15 cellular contexts compared by ENCODE assay signal in the genomic region with DNA sequence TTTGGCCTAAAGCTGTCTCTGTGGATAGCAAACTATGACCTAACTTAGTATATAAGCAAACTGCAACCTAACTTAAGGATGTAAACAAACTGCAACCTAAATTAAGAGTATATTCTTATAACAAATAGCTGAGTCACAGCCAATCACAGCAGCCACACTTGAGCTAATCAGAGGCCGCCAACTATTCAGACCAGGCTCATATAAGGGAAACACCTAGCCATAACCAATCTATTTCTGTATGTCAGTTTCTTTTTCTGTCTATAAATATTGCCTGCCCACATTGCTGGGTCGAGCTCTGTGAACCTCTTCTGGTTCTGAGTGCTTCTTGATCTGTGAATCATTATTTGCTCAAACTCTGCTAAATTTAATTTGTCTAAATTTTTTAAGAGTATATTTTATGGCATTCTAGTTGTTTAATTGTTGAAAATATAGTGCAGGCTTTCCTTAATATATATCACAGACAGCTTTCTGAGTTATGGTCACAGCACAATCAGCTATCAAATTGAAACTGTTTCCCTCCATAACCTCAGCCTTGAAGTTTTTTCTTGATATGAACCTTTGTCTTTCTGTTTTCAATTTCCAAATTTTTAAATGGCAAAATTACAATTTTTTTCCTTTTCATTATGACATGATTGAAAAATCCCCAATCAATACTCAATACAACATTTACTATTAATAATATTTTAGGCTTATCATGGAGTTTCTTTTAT.
DNase-seq lines count a peak whose midpoint lies in the region; ATAC-seq and TF ChIP-seq lines count a peak whose summit lies in the region.
"Had no signal": no experiment of that assay in that cellular context is flagged by ENCODE, and none has a peak within 500 bp of the region (broad histone marks: within the 10 kb centered on the region; RNA-seq: fewer than 3 reads in every experiment).

No MANE protein-coding gene starts in this region.

- H3K36me3 ChIP-seq in mesendoderm (ENCODE audit: control insufficient read depth, insufficient read depth, low read length), result no peaks in the 10 kb centered on the region
- H3K36me3 ChIP-seq in mucosa of descending colon (ENCODE audit: low read depth), result no peaks in the 10 kb centered on the region

- H3K79me1 ChIP-seq in mesendoderm (ENCODE audit: low read length), result no peaks in the 10 kb centered on the region

- no peak for TF ChIP-seq CTCF in GM10248 (IDR thresholded peaks at IDR 0.05; ENCODE audit: control extremely low read depth, extremely low read depth, low read depth, missing control alignments)
- no peak for TF ChIP-seq CTCF in mucosa of descending colon (IDR thresholded peaks at IDR 0.05)

- no peak overlapping the region for H3K56ac ChIP-seq in mesendoderm (ENCODE audit: low read length)

- no peak overlapping the region for H4K8ac ChIP-seq in mesendoderm (ENCODE audit: low read depth, low read length)

- no peak overlapping the region for H3K4me3 ChIP-seq in mesendoderm (ENCODE audit: low read length)
- no peak overlapping the region for H3K4me3 ChIP-seq in mucosa of descending colon

- H3K18ac ChIP-seq in mesendoderm (ENCODE audit: low read length), result peak overlapping the region; percentile 84

- H3K4me1 ChIP-seq in mesendoderm (ENCODE audit: control insufficient read depth, low read depth, low read length), result peaks cover 1% of the 10 kb centered on the region
- no peaks in the 10 kb centered on the region for H3K4me1 ChIP-seq in mucosa of descending colon (ENCODE audit: low read depth)

- H2BK15ac ChIP-seq in mesendoderm (replicated peaks; ENCODE audit: low read depth), result no peak overlapping the region

- H3K4ac ChIP-seq in mesendoderm (ENCODE audit: low read depth, low read length), result no peak overlapping the region

- intact Hi-C loops in mucosa of descending colon (cut with DNase I, micrococcal nuclease), result no loop called here

- no peak overlapping the region for H3K4me2 ChIP-seq in mesendoderm (ENCODE audit: low read length)

- no peaks in the 10 kb centered on the region for H3K9me3 ChIP-seq in mucosa of descending colon

- no peak overlapping the region for H2BK120ac ChIP-seq in mesendoderm (ENCODE audit: low read depth, low read length)

- H3K27me3 ChIP-seq in mesendoderm (ENCODE audit: insufficient read depth, low read length, poor library complexity), result no peaks in the 10 kb centered on the region

- no CpG with 5 or more reads among the region's 2 CpGs for WGBS in mesendoderm (ENCODE audit: extremely low coverage, insufficient coverage, low lambda C conversion rate)

- H3K9ac ChIP-seq in mesendoderm (ENCODE audit: low read length), result no peak overlapping the region

- H3K79me2 ChIP-seq in mesendoderm (ENCODE audit: control insufficient read depth, insufficient read depth, low read length), result no peaks in the 10 kb centered on the region

- POLR2A ChIA-PET in GM10248 (lab: Yijun Ruan, JAX), result no interaction called here

- ATAC-seq in GM18517 (IDR thresholded peaks at IDR 0.05; ENCODE audit: unreplicated experiment) (peak; percentile 74), GM21723 (IDR thresholded peaks at IDR 0.05; ENCODE audit: unreplicated experiment) (peak; percentile 61), HG03432 (IDR thresholded peaks at IDR 0.05; ENCODE audit: unreplicated experiment) (peak; percentile 93), mucosa of descending colon (no peak)
- ATAC-seq: activated T-helper 17 cell treated with anti-CD3 and anti-CD28 coated beads, Interleukin-2, amount 50 U/mL, for 72 hours had no signal

- no peak overlapping the region for H2AK5ac ChIP-seq in mesendoderm (ENCODE audit: low read length)

- no peak for DNase-seq in mesendoderm
- DNase-seq in GM10248 (ENCODE audit: extremely low spot score), result no peak
- no peak for DNase-seq in OCI-M2 (lab: John Stamatoyannopoulos, UW; ENCODE audit: unreplicated experiment)
- no peak for DNase-seq in mucosa of descending colon
- no peak for DNase-seq in SKM-1 (lab: John Stamatoyannopoulos, UW; ENCODE audit: unreplicated experiment)
- DNase-seq: activated CD4-positive, alpha-beta memory T cell treated with anti-CD3 and anti-CD28 coated beads, Interleukin-2, amount 10 ng/mL, durations not matched to agents 7 days and 5 days; amniotic stem cell; NCI-H1092; NCI-H2171; SHP77 treated with DMSO at 0.1 percent for 48 hours had no signal

- no peak overlapping the region for H3K27ac ChIP-seq in mesendoderm (ENCODE audit: low read depth, low read length)
- H3K27ac ChIP-seq: epithelial cell of prostate had no signal

- no peak overlapping the region for H3K23ac ChIP-seq in mesendoderm (ENCODE audit: low read length)

- CTCF ChIA-PET in GM10248 (lab: Yijun Ruan, JAX), result interaction anchor here (0.7 to 1.2 kb wide), 5 partner anchors 10 to 552 kb away, joined by 3 read pairs; no protein-coding TSS in a partner anchor

- H2BK5ac ChIP-seq in mesendoderm (ENCODE audit: low read length), result no peak overlapping the region

- no peak overlapping the region for H4K5ac ChIP-seq in mesendoderm (ENCODE audit: low read length)
